In genomic region chr2:126876631-126877030, GRCh38 we compare ENCODE assay signal across 34 cellular contexts. TPM values are rescaled to one million over a fixed set of nuclear protein-coding genes. Genes with fewer than 3 reads are reported as not detected.
"Had no signal": no experiment of that assay in that cellular context is flagged by ENCODE, and none has a peak within 500 bp of the region (broad histone marks: within the 10 kb centered on the region; RNA-seq: fewer than 3 reads in every experiment).

No MANE protein-coding gene starts in this region.

- H3K4me3 ChIP-seq: Peyer's patch had no signal

- H3K27ac ChIP-seq: KMS-11, Peyer's patch, RWPE1, VCaP had no signal

- H3K4me1 Mint-ChIP-seq: activated naive CD4-positive, alpha-beta T cell treated with anti-CD3 and anti-CD28 coated beads, Interleukin-2, amount 10 ng/mL, durations not matched to agents 7 days and 5 days; activated naive CD8-positive, alpha-beta T cell treated with anti-CD3 and anti-CD28 coated beads, Interleukin-2, amount 50 U/mL, for 24 hours; central memory CD8-positive, alpha-beta T cell had no signal

- ATAC-seq: activated CD8-positive, alpha-beta T cell treated with anti-CD3 and anti-CD28 coated beads for 36 hours; activated naive CD8-positive, alpha-beta T cell treated with anti-CD3 and anti-CD28 coated beads, Interleukin-2, amount 50 U/mL, for 24 hours; activated T-cell treated with anti-CD3 and anti-CD28 coated beads, Interleukin-2, amount 50 U/mL, for 4 hours; PC-3 had no signal

- H3K9ac ChIP-seq: KMS-11 had no signal

- H3K4me2 ChIP-seq: KMS-11 had no signal

- H3K4me1 ChIP-seq: Peyer's patch had no signal

- H3K36me3 Mint-ChIP-seq: activated naive CD4-positive, alpha-beta T cell treated with anti-CD3 and anti-CD28 coated beads, Interleukin-2, amount 10 ng/mL, durations not matched to agents 7 days and 5 days; brain had no signal

- H3K27me3 Mint-ChIP-seq: activated CD8-positive, alpha-beta T cell treated with anti-CD3 and anti-CD28 coated beads for 36 hours; activated naive CD4-positive, alpha-beta T cell treated with anti-CD3 and anti-CD28 coated beads, Interleukin-2, amount 10 ng/mL, durations not matched to agents 7 days and 5 days; activated naive CD8-positive, alpha-beta T cell; activated naive CD8-positive, alpha-beta T cell treated with anti-CD3 and anti-CD28 coated beads, Interleukin-2, amount 50 U/mL, for 24 hours; central memory CD8-positive, alpha-beta T cell had no signal

- H3K36me3 ChIP-seq: Peyer's patch had no signal

- H3K4me3 Mint-ChIP-seq: activated CD8-positive, alpha-beta T cell treated with anti-CD3 and anti-CD28 coated beads for 36 hours; activated naive CD4-positive, alpha-beta T cell treated with anti-CD3 and anti-CD28 coated beads, Interleukin-2, amount 10 ng/mL, durations not matched to agents 7 days and 5 days; activated naive CD8-positive, alpha-beta T cell; activated naive CD8-positive, alpha-beta T cell treated with anti-CD3 and anti-CD28 coated beads, Interleukin-2, amount 50 U/mL, for 24 hours; activated T-cell treated with anti-CD3 and anti-CD28 coated beads, Interleukin-2, amount 50 U/mL, for 4 hours; activated T-helper 1 cell treated with anti-CD3 and anti-CD28 coated beads, Interleukin-12 subunit alpha, Interleukin-12 subunit beta, Interleukin-2, Interleukin-4 antibody, amounts not matched to agents 30 ng/mL and 10 ng/mL and 1 ng/mL, durations not matched to agents 14 hours and 24 hours and 36 hours; brain; central memory CD8-positive, alpha-beta T cell had no signal

- H3K27me3 ChIP-seq: Peyer's patch had no signal

- DNase-seq: activated CD4-positive, alpha-beta T cell treated with anti-CD3 and anti-CD28 coated beads for 1 hour; activated CD4-positive, alpha-beta T cell treated with anti-CD3 and anti-CD28 coated beads for 48 hours; activated CD4-positive, CD25-positive, alpha-beta regulatory T cell; activated CD8-positive, alpha-beta T cell treated with anti-CD3 and anti-CD28 coated beads for 36 hours; activated naive CD4-positive, alpha-beta T cell treated with anti-CD3 and anti-CD28 coated beads, Interleukin-2, amount 10 ng/mL, durations not matched to agents 7 days and 5 days; activated naive CD8-positive, alpha-beta T cell treated with anti-CD3 and anti-CD28 coated beads, Interleukin-2, amount 50 U/mL, for 24 hours; activated T-cell treated with anti-CD3 and anti-CD28 coated beads for 4 hours; activated T-cell treated with anti-CD3 and anti-CD28 coated beads, Interleukin-2, amount 50 U/mL, for 4 hours; anterior cingulate cortex; MM.1S; MV-4-11; NCI-H1092; NCI-H1436 treated with DMSO at 0.1 percent for 48 hours; NCI-H1694 treated with DMSO at 0.1 percent for 48 hours; NCI-H2029; NCI-H345; NCI-H524 treated with DMSO at 0.1 percent for 48 hours; PC-3; Right ventricle myocardium superior; SW 1271; T-helper 1 cell; T-helper 2 cell; T-helper 9 cell had no signal

- H3K27ac Mint-ChIP-seq: activated CD8-positive, alpha-beta T cell treated with anti-CD3 and anti-CD28 coated beads for 36 hours; activated naive CD4-positive, alpha-beta T cell treated with anti-CD3 and anti-CD28 coated beads, Interleukin-2, amount 10 ng/mL, durations not matched to agents 7 days and 5 days; activated naive CD8-positive, alpha-beta T cell; activated naive CD8-positive, alpha-beta T cell treated with anti-CD3 and anti-CD28 coated beads, Interleukin-2, amount 50 U/mL, for 24 hours; activated T-helper 1 cell treated with anti-CD3 and anti-CD28 coated beads, Interleukin-12 subunit alpha, Interleukin-12 subunit beta, Interleukin-2, Interleukin-4 antibody, amounts not matched to agents 30 ng/mL and 10 ng/mL and 1 ng/mL, durations not matched to agents 14 hours and 24 hours and 36 hours; brain had no signal

RNA-seq across cellular contexts. Expression of gene TEX51, which starts 22.1 kb away (rescaled TPM):
- total RNA-seq: activated CD8-positive, alpha-beta memory T cell treated with anti-CD3 and anti-CD28 coated beads for 36 hours; activated CD8-positive, alpha-beta T cell treated with anti-CD3 and anti-CD28 coated beads for 36 hours; activated T-cell treated with anti-CD3 and anti-CD28 coated beads, Interleukin-2, amount 50 U/mL, for 4 hours; activated T-helper 1 cell treated with anti-CD3 and anti-CD28 coated beads, Interleukin-12 subunit alpha, Interleukin-12 subunit beta, Interleukin-2, Interleukin-4 antibody, amounts not matched to agents 30 ng/mL and 10 ng/mL and 1 ng/mL, durations not matched to agents 14 hours and 24 hours and 36 hours; LHCN-M2; NCI-H460; PC-3; Peyer's patch; Right ventricle myocardium superior had no signal
